In the genomic region with DNA sequence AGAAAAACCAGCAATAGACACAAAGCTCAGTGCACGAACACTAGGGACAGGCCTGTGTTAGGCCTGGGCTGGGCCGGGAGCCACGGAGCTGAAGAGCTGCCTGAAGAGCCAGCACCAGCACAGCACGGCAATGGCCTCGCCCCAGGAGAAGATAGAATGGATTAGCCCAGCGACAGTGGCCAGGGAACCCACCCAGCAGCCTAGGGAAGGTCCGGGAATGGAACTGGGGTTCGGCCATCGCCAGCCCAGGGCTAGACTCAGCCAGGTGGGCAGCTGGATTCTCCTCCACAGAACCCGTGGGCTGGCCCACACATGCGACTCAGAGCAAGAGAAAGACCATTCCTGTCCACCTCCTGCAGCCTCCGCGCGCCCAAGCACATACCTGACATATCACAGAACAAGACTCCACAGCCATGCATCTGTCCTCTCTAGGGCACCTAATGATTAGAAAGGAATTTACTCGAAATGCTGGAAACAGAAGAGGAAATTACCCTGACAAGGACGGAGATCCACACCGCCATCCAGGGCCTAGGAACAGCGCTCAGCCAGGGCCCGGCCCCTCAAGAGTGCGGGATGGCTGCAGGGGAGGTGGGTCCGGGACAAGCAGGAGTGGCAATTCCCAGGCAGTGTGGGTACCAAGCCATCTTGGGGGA, we compare ENCODE assay signal across 1 cellular context.
TF ChIP-seq lines count a peak whose summit lies in the region.

No MANE protein-coding gene starts in this region.

TF ChIP-seq in HepG2, 621 proteins besides CTCF, POLR2A, EP300 and RAD21 (continued from another document):
- TF ChIP-seq SUZ12 (IDR thresholded peaks at IDR 0.05; ENCODE audit: low read depth, low read length), result no peak
- TF ChIP-seq CEBPB (IDR thresholded peaks at IDR 0.05; ENCODE audit: borderline replicate concordance, low read depth, low read length), result no peak
- TF ChIP-seq WIZ (CRISPR knock-in tag; IDR thresholded peaks at IDR 0.05), result no peak
- no peak for TF ChIP-seq ZSCAN12 (CRISPR knock-in tag; IDR thresholded peaks at IDR 0.05)
- no peak for TF ChIP-seq HMG20A (CRISPR knock-in tag; IDR thresholded peaks at IDR 0.05; ENCODE audit: borderline replicate concordance)
- TF ChIP-seq, protein P1, sequence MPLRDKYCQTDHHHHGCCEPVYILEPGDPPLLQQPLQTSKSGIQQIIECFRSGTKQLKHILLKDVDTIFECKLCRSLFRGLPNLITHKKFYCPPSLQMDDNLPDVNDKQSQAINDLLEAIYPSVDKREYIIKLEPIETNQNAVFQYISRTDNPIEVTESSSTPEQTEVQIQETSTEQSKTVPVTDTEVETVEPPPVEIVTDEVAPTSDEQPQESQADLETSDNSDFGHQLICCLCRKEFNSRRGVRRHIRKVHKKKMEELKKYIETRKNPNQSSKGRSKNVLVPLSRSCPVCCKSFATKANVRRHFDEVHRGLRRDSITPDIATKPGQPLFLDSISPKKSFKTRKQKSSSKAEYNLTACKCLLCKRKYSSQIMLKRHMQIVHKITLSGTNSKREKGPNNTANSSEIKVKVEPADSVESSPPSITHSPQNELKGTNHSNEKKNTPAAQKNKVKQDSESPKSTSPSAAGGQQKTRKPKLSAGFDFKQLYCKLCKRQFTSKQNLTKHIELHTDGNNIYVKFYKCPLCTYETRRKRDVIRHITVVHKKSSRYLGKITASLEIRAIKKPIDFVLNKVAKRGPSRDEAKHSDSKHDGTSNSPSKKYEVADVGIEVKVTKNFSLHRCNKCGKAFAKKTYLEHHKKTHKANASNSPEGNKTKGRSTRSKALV (CRISPR knock-in tag; IDR thresholded peaks at IDR 0.05), result no peak
- TF ChIP-seq, protein P2, sequence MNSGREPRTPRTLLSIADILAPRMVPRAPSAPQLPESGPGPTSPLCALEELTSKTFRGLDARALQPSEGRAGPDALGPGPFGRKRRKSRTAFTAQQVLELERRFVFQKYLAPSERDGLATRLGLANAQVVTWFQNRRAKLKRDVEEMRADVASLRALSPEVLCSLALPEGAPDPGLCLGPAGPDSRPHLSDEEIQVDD (CRISPR knock-in tag; IDR thresholded peaks at IDR 0.05; ENCODE audit: borderline replicate concordance), result no peak
- TF ChIP-seq ZNF205 (CRISPR knock-in tag; IDR thresholded peaks at IDR 0.05), result no peak
- TF ChIP-seq ZNF225 (CRISPR knock-in tag; IDR thresholded peaks at IDR 0.05), result no peak
- TF ChIP-seq SNAPC2 (CRISPR knock-in tag; IDR thresholded peaks at IDR 0.05), result no peak
- TF ChIP-seq, protein P3, sequence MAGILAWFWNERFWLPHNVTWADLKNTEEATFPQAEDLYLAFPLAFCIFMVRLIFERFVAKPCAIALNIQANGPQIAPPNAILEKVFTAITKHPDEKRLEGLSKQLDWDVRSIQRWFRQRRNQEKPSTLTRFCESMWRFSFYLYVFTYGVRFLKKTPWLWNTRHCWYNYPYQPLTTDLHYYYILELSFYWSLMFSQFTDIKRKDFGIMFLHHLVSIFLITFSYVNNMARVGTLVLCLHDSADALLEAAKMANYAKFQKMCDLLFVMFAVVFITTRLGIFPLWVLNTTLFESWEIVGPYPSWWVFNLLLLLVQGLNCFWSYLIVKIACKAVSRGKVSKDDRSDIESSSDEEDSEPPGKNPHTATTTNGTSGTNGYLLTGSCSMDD (CRISPR knock-in tag; IDR thresholded peaks at IDR 0.05), result no peak
- TF ChIP-seq BORCS8-MEF2B (CRISPR knock-in tag; IDR thresholded peaks at IDR 0.05), result no peak
- TF ChIP-seq, protein P4, sequence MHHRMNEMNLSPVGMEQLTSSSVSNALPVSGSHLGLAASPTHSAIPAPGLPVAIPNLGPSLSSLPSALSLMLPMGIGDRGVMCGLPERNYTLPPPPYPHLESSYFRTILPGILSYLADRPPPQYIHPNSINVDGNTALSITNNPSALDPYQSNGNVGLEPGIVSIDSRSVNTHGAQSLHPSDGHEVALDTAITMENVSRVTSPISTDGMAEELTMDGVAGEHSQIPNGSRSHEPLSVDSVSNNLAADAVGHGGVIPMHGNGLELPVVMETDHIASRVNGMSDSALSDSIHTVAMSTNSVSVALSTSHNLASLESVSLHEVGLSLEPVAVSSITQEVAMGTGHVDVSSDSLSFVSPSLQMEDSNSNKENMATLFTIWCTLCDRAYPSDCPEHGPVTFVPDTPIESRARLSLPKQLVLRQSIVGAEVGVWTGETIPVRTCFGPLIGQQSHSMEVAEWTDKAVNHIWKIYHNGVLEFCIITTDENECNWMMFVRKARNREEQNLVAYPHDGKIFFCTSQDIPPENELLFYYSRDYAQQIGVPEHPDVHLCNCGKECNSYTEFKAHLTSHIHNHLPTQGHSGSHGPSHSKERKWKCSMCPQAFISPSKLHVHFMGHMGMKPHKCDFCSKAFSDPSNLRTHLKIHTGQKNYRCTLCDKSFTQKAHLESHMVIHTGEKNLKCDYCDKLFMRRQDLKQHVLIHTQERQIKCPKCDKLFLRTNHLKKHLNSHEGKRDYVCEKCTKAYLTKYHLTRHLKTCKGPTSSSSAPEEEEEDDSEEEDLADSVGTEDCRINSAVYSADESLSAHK (CRISPR knock-in tag; IDR thresholded peaks at IDR 0.05; ENCODE audit: borderline replicate concordance), result no peak
- no peak for TF ChIP-seq ZNF780A (CRISPR knock-in tag; IDR thresholded peaks at IDR 0.05)
- TF ChIP-seq, protein P5, sequence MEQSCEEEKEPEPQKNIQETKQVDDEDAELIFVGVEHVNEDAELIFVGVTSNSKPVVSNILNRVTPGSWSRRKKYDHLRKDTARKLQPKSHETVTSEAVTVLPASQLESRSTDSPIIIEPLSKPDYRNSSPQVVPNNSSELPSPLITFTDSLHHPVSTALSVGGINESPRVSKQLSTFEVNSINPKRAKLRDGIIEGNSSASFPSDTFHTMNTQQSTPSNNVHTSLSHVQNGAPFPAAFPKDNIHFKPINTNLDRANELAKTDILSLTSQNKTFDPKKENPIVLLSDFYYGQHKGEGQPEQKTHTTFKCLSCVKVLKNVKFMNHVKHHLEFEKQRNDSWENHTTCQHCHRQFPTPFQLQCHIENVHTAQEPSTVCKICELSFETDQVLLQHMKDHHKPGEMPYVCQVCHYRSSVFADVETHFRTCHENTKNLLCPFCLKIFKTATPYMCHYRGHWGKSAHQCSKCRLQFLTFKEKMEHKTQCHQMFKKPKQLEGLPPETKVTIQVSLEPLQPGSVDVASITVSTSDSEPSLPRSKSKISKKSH (CRISPR knock-in tag; IDR thresholded peaks at IDR 0.05; ENCODE audit: borderline replicate concordance), result no peak
- TF ChIP-seq, protein P6, sequence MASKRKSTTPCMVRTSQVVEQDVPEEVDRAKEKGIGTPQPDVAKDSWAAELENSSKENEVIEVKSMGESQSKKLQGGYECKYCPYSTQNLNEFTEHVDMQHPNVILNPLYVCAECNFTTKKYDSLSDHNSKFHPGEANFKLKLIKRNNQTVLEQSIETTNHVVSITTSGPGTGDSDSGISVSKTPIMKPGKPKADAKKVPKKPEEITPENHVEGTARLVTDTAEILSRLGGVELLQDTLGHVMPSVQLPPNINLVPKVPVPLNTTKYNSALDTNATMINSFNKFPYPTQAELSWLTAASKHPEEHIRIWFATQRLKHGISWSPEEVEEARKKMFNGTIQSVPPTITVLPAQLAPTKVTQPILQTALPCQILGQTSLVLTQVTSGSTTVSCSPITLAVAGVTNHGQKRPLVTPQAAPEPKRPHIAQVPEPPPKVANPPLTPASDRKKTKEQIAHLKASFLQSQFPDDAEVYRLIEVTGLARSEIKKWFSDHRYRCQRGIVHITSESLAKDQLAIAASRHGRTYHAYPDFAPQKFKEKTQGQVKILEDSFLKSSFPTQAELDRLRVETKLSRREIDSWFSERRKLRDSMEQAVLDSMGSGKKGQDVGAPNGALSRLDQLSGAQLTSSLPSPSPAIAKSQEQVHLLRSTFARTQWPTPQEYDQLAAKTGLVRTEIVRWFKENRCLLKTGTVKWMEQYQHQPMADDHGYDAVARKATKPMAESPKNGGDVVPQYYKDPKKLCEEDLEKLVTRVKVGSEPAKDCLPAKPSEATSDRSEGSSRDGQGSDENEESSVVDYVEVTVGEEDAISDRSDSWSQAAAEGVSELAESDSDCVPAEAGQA (IDR thresholded peaks at IDR 0.05; ENCODE audit: low read depth), result no peak
- TF ChIP-seq, protein P6 (CRISPR knock-in tag; IDR thresholded peaks at IDR 0.05; ENCODE audit: borderline replicate concordance), result no peak
